In the genomic region with DNA sequence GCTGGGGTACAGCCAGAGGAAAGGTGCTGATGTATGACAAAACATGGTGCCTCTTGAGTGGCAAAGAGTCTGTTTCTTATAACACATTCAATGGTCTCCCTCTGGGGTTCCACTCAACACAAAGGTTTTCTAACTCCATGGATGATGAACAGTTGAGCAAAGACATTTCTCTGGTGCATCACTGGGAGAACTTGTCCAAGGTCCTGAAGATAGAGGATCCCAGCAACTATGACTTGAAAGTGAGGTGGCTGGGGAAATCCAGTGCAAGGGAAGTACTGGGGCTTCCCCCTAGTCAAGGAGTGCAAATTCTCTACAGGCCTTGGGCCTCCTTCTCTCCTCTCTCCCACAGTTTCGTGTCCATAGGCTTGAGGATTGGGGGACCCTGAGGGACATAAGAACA, we compare ENCODE assay signal across 12 cellular contexts.
"Had no signal": no experiment of that assay in that cellular context is flagged by ENCODE, and none has a peak within 500 bp of the region (broad histone marks: within the 10 kb centered on the region; RNA-seq: fewer than 3 reads in every experiment).

No MANE protein-coding gene starts in this region.

- H3K27me3 Mint-ChIP-seq: activated CD8-positive, alpha-beta T cell treated with anti-CD3 and anti-CD28 coated beads for 36 hours had no signal

- H3K36me3 Mint-ChIP-seq: mesothelial cell of epicardium had no signal

- H3K4me3 ChIP-seq: left ventricle myocardium inferior, vagina had no signal

- H3K27ac ChIP-seq: left ventricle myocardium inferior, vagina had no signal

- H3K4me3 Mint-ChIP-seq: activated CD8-positive, alpha-beta T cell treated with anti-CD3 and anti-CD28 coated beads for 36 hours; activated T-cell treated with anti-CD3 and anti-CD28 coated beads, Interleukin-2, amount 50 U/mL, for 72 hours; mesothelial cell of epicardium had no signal

- FAIRE-seq: bronchial epithelial cell, islet of Langerhans had no signal

- H3K9me3 Mint-ChIP-seq: activated CD8-positive, alpha-beta T cell treated with anti-CD3 and anti-CD28 coated beads for 36 hours; mesothelial cell of epicardium had no signal

- ATAC-seq: activated CD8-positive, alpha-beta T cell treated with anti-CD3 and anti-CD28 coated beads for 36 hours; activated T-cell treated with anti-CD3 and anti-CD28 coated beads, Interleukin-2, amount 50 U/mL, for 72 hours had no signal

- H3K27ac Mint-ChIP-seq: activated CD8-positive, alpha-beta T cell treated with anti-CD3 and anti-CD28 coated beads for 36 hours; activated T-cell treated with anti-CD3 and anti-CD28 coated beads, Interleukin-2, amount 50 U/mL, for 72 hours; mesothelial cell of epicardium had no signal

- H3K9me3 ChIP-seq: left ventricle myocardium inferior, vagina had no signal

- H3K4me1 ChIP-seq: left ventricle myocardium inferior, vagina had no signal

- DNase-seq: activated CD4-positive, CD25-positive, alpha-beta regulatory T cell treated with anti-CD3 and anti-CD28 coated beads, Interleukin-2, amount 50 U/mL, for 72 hours; activated CD8-positive, alpha-beta memory T cell treated with anti-CD3 and anti-CD28 coated beads, Interleukin-2, amount 50 U/mL, for 4 hours; activated CD8-positive, alpha-beta T cell treated with anti-CD3 and anti-CD28 coated beads for 36 hours; activated gamma-delta T cell treated with Interleukin-2 at 50 U/mL for 16 hours; activated T-cell treated with anti-CD3 and anti-CD28 coated beads, Interleukin-2, amount 50 U/mL, for 72 hours; aorta; left ventricle myocardium inferior; retina had no signal

- H3K36me3 ChIP-seq: left ventricle myocardium inferior, vagina had no signal

- H3K27me3 ChIP-seq: vagina had no signal
